In genomic region chr9:2055203-2055658, GRCh38 we compare ENCODE assay signal across 12 cellular contexts. TPM values are rescaled to one million over a fixed set of nuclear protein-coding genes. Genes with fewer than 3 reads are reported as not detected.
DNase-seq lines count a peak whose midpoint lies in the region; ATAC-seq and TF ChIP-seq lines count a peak whose summit lies in the region.
"Had no signal": no experiment of that assay in that cellular context is flagged by ENCODE, and none has a peak within 500 bp of the region (broad histone marks: within the 10 kb centered on the region; RNA-seq: fewer than 3 reads in every experiment).

No MANE protein-coding gene starts in this region.

- H3K36me3 ChIP-seq in prostate gland: peaks cover 0 to 7% of the 10 kb centered on the region in 2 donors

- H3K27me3 ChIP-seq in prostate gland (replicated peaks; ENCODE audit: insufficient read depth): no peaks in the 10 kb centered on the region
- H3K27me3 ChIP-seq: BLaER1 treated with 17β-estradiol and CSF1 and Interleukin-3, amounts not matched to agents 10 nM and 100 nM; esophagus muscularis mucosa had no signal

- H3K27ac ChIP-seq in prostate gland: no peak overlapping the region

- H3K4me3 ChIP-seq in epithelial cell of esophagus (ENCODE audit: low read length) (no peak overlapping the region), prostate gland (no peak overlapping the region)
- H3K4me3 ChIP-seq: BLaER1 treated with 17β-estradiol and CSF1 and Interleukin-3, amounts not matched to agents 10 nM and 100 nM; esophagus muscularis mucosa had no signal

- H3K9me3 Mint-ChIP-seq in stimulated activated naive CD8-positive, alpha-beta T cell treated with anti-CD3 and anti-CD28 coated beads, Interleukin-15, amount 100 ng/mL, for 72 hours: no peaks in the 10 kb centered on the region

- peak; percentile 30 for ATAC-seq in HG03558 (IDR thresholded peaks at IDR 0.05; ENCODE audit: extremely low read depth, unreplicated experiment)
- peak; percentile 78 for ATAC-seq in stimulated activated naive CD8-positive, alpha-beta T cell treated with anti-CD3 and anti-CD28 coated beads, Interleukin-15, amount 100 ng/mL, for 72 hours

- no peak for TF ChIP-seq CTCF in epithelial cell of esophagus (IDR thresholded peaks at IDR 0.05; ENCODE audit: insufficient read depth, low read depth, low read length, missing control alignments)
- no peak for TF ChIP-seq CTCF in prostate gland (IDR thresholded peaks at IDR 0.05)

- H3K27ac Mint-ChIP-seq in stimulated activated naive CD8-positive, alpha-beta T cell treated with anti-CD3 and anti-CD28 coated beads, Interleukin-15, amount 100 ng/mL, for 72 hours: peak overlapping the region in 1 of 2 donors; percentile 27

- H3K9me3 ChIP-seq in prostate gland: no peaks in the 10 kb centered on the region
- H3K9me3 ChIP-seq: BLaER1 treated with 17β-estradiol and CSF1 and Interleukin-3, amounts not matched to agents 10 nM and 100 nM; esophagus muscularis mucosa had no signal

- peak overlapping the region in 1 of 2 donors; percentile 59 for H3K4me3 Mint-ChIP-seq in stimulated activated naive CD8-positive, alpha-beta T cell treated with anti-CD3 and anti-CD28 coated beads, Interleukin-15, amount 100 ng/mL, for 72 hours

- peaks cover 49% of the 10 kb centered on the region for H3K4me1 Mint-ChIP-seq in stimulated activated naive CD8-positive, alpha-beta T cell treated with anti-CD3 and anti-CD28 coated beads, Interleukin-15, amount 100 ng/mL, for 72 hours

- TF ChIP-seq POLR2A in prostate gland (IDR thresholded peaks at IDR 0.05): no peak

- 89% methylated on average over 6 of the region's 6 CpGs for WGBS in prostate gland

- intact Hi-C loops in prostate gland (cut with DNase I): no loop called here

- DNase-seq in stimulated activated CD4-positive, alpha-beta T cell treated with anti-CD3 and anti-CD28 coated beads, Interleukin-1b, Interleukin-23, amount 100 ng/mL, for 48 hours: peak; percentile 22
- DNase-seq in stimulated activated CD4-positive, alpha-beta T cell treated with anti-CD3 and anti-CD28 coated beads, Interleukin-4, amount 100 ng/mL, for 4 hours: no peak
- DNase-seq in epithelial cell of esophagus (ENCODE audit: low read depth) (peak; percentile 84), prostate gland (ENCODE audit: low spot score) (no peak), LoVo (ENCODE audit: low spot score) (no peak), SHP77 treated with DMSO at 0.1 percent for 48 hours (lab: John Stamatoyannopoulos, UW) (no peak)
- DNase-seq in stimulated activated naive CD8-positive, alpha-beta T cell treated with anti-CD3 and anti-CD28 coated beads, Interleukin-15, amount 100 ng/mL, for 72 hours: peak in 1 of 2 donors; percentile 58
- DNase-seq: activated CD8-positive, alpha-beta memory T cell treated with anti-CD3 and anti-CD28 coated beads for 24 hours; RPMI8226 had no signal

- no peaks in the 10 kb centered on the region for H3K4me1 ChIP-seq in prostate gland (replicated peaks)

- H3K27me3 Mint-ChIP-seq in stimulated activated naive CD8-positive, alpha-beta T cell treated with anti-CD3 and anti-CD28 coated beads, Interleukin-15, amount 100 ng/mL, for 72 hours: no peaks in the 10 kb centered on the region

RNA-seq across cellular contexts. Expression of gene SMARCA2, which starts 40.1 kb away (rescaled TPM):
- total RNA-seq in prostate gland: 100 to 1,000 TPM; 125 to 175 TPM

Comparison
In these comparisons a context has a peak if more than half of its experiments do, and no peak if none do; other contexts are left out.
1. DNase-seq: peak in stimulated activated CD4-positive, alpha-beta T cell treated with anti-CD3 and anti-CD28 coated beads, Interleukin-1b, Interleukin-23, amount 100 ng/mL, for 48 hours (single experiment) and epithelial cell of esophagus (single experiment); none in stimulated activated CD4-positive, alpha-beta T cell treated with anti-CD3 and anti-CD28 coated beads, Interleukin-4, amount 100 ng/mL, for 4 hours (0 of 2), prostate gland (single experiment), LoVo (single experiment) and SHP77 treated with DMSO at 0.1 percent for 48 hours (single experiment).